Comparison of ENCODE assay signal across 27 cellular contexts in the genomic region with DNA sequence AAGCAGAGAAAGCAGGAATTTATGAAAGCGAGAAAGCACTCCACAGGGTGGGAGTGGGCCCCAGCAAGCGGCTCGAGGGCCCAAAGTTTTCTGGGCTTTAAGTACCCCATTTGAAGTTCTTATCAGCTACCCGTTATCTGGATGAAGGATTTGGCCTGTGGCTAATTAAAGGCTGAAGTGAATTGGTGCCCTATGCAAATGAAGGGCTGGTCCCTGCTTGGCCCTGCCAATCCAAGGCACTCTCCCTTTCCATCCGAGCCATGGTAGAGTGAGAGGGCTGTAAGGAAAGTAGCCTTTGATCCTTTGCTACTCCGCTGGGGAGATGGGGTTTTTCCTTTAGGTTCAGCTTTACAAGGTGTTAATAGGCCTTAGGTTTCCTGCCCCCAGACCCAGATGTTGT.
"Had no signal": no experiment of that assay in that cellular context is flagged by ENCODE, and none has a peak within 500 bp of the region (broad histone marks: within the 10 kb centered on the region; RNA-seq: fewer than 3 reads in every experiment).

No MANE protein-coding gene starts in this region.

- H3K4me3 ChIP-seq: PC-9, SJCRH30, SK-N-MC had no signal

- H3K27me3 ChIP-seq: SJCRH30 had no signal

- H3K27ac ChIP-seq: PC-9, RWPE1, SJCRH30, SK-N-MC had no signal

- ATAC-seq: Panc1, Right ventricle myocardium inferior, SK-N-SH treated with all-trans-retinoic acid at 6 μM for 48 hours, T-cell had no signal

- H3K4me1 ChIP-seq: SJCRH30 had no signal

- H3K9me3 Mint-ChIP-seq: T-cell had no signal

- H2AFZ ChIP-seq: PC-9 had no signal

- DNase-seq: MM.1S, MV-4-11, NCI-H1092, NCI-H1105, NCI-H1417 treated with DMSO at 0.1 percent for 48 hours, NCI-H1436 treated with DMSO at 0.1 percent for 48 hours, NCI-H1694 treated with DMSO at 0.1 percent for 48 hours, NCI-H187 treated with DMSO at 0.1 percent for 48 hours, NCI-H2029, NCI-H2171 treated with DMSO at 0.1 percent for 48 hours, NCI-H2227 treated with DMSO at 0.1 percent for 48 hours, NCI-H345, NCI-H446, NCI-H510A treated with DMSO at 0.1 percent for 48 hours, NCI-H524 treated with DMSO at 0.1 percent for 48 hours, NCI-H526 treated with DMSO at 0.1 percent for 48 hours, NCI-H774, PC-9, SHP77, SIG-M5, SJCRH30, T-cell had no signal

- H3K9me3 ChIP-seq: SJCRH30 had no signal

- H3K27ac Mint-ChIP-seq: T-cell had no signal

- H3K36me3 ChIP-seq: SJCRH30 had no signal

- H3K36me3 Mint-ChIP-seq: T-cell had no signal

- H3K4me3 Mint-ChIP-seq: T-cell had no signal

- H3K27me3 Mint-ChIP-seq: T-cell had no signal

- H3K4me2 ChIP-seq: PC-9 had no signal
